ENCODE assay signal across 8 cellular contexts in the genomic region with DNA sequence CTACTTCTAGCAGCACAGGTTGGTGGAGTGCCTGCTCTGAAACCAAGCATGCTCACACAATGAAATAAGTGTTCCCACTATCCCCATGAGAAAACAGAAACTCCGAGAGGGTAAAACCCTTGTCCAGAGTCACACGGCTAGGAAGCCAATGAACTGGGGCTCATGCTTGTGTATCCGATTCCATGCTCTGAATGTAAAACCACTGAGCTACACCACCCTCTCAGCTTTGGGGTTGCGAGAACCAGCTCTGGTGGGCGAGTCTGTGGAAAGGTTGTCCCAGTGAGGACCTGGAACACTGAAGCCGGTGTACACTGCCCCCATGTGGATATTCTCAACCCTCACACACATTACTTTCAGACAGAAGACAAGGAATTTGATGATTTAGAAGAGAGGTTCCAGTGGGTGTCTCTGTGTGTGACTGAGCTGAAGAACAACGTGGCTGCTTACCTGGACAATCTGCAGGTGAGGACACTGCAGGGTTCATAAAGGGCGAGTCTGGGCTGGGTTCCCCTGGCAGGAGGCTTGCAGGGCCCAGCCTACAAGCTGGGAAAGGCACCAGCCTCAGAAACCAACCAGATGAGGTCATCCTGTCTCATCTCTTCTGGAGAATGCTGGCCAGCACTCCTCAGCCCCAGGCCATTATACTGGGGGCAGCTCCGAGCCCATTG. TPM values are rescaled to one million over a fixed set of nuclear protein-coding genes. Genes with fewer than 3 reads are reported as not detected.
A peak's percentile ranks its signal among the peaks of the same experiment; 100 is the strongest.
DNase-seq lines count a peak whose midpoint lies in the region; ATAC-seq, FAIRE-seq and TF ChIP-seq lines count a peak whose summit lies in the region.

No MANE protein-coding gene starts in this region.

- TF ChIP-seq EP300 in Ishikawa (IDR thresholded peaks at IDR 0.05; ENCODE audit: borderline replicate concordance) (no peak), H1 (IDR thresholded peaks at IDR 0.05; ENCODE audit: borderline replicate concordance in 1 of 2, low read depth in 2 of 2, low read length in 2 of 2) (no peak)

- TF ChIP-seq POLR2A in H1 (IDR thresholded peaks at IDR 0.05; ENCODE audit: control extremely low read depth in 1 of 2, low read depth in 2 of 2, low read length in 2 of 2) = no peak

- CTCF ChIA-PET in H1 (lab: Charles Lee; ENCODE audit: partially characterized antibody) = interaction anchor here (0.7 to 6.2 kb wide), 49 partner anchors 8 to 668 kb away, joined by 3 to 33 read pairs (median 4); partner anchors contain the start of genes ARHGEF37 and PCYOX1L

- H2BK12ac ChIP-seq in H1 (ENCODE audit: low read depth, low read length) = no peak overlapping the region
- H2BK12ac ChIP-seq in mesenchymal stem cell (ENCODE audit: low read length in 2 of 2) = peak overlapping the region in 1 of 2 experiments; percentile 18

- H2BK5ac ChIP-seq in H1 (ENCODE audit: low read depth, low read length) = no peak overlapping the region
- H2BK5ac ChIP-seq in mesenchymal stem cell (ENCODE audit: low read depth, low read length, poor library complexity, severe bottlenecking) = no peak overlapping the region

- no peak overlapping the region for H3K23ac ChIP-seq in H1 (ENCODE audit: insufficient read length)
- no peak overlapping the region for H3K23ac ChIP-seq in mesenchymal stem cell (ENCODE audit: low read length in 2 of 2)

- H3K23me2 ChIP-seq in H1 (ENCODE audit: low read depth, low read length) = no peaks in the 10 kb centered on the region

- no peak overlapping the region for H3K56ac ChIP-seq in H1 (replicated peaks; ENCODE audit: insufficient read length, low read depth, low read length)

- H3K36me3 ChIP-seq in H1 (ENCODE audit: control insufficient read depth in 2 of 4, insufficient read depth in 4 of 4, low read length in 3 of 4) = no peaks in the 10 kb centered on the region
- peaks cover 0 to 45% of the 10 kb centered on the region in 2 experiments for H3K36me3 ChIP-seq in mesenchymal stem cell (ENCODE audit: control insufficient read depth in 1 of 2, insufficient read depth in 2 of 2, low read depth in 1 of 2, low read length in 2 of 2)

- H2BK20ac ChIP-seq in H1 (ENCODE audit: low read length) = no peak overlapping the region

- H3K18ac ChIP-seq in H1 (ENCODE audit: extremely low read depth, low read length) = 0 out of 2 replicates have a peak overlapping the region, but pooled peaks have one; percentile 41
- no peak overlapping the region for H3K18ac ChIP-seq in mesenchymal stem cell (ENCODE audit: low read depth in 1 of 2, low read length in 2 of 2)

- DNase-seq in EH (ENCODE audit: low read depth) = peak; percentile 86
- peak; percentile 47 for DNase-seq in SKM-1 (lab: John Stamatoyannopoulos, UW; ENCODE audit: unreplicated experiment)
- DNase-seq in H1 (ENCODE audit: low read depth in 1 of 2, low spot score in 2 of 2) = peak in 1 of 2 experiments; percentile 56
- DNase-seq in mesenchymal stem cell = peak; percentile 82
- no peak for DNase-seq in NCI-H128 (lab: John Stamatoyannopoulos, UW; ENCODE audit: unreplicated experiment)

- H3K4ac ChIP-seq in H1 (replicated peaks; ENCODE audit: insufficient read length, low read depth, low read length) (no peak overlapping the region), mesenchymal stem cell (ENCODE audit: low read depth in 1 of 2, low read length in 2 of 2) (no peak overlapping the region)

- H3K9me3 ChIP-seq in H1 (ENCODE audit: insufficient read depth in 2 of 2, low read depth in 1 of 2, low read length in 1 of 2) = no peaks in the 10 kb centered on the region
- H3K9me3 ChIP-seq in mesenchymal stem cell (ENCODE audit: control insufficient read depth, low read length) = no peaks in the 10 kb centered on the region

- H4K8ac ChIP-seq in H1 (ENCODE audit: extremely low read depth, insufficient read depth, low read length) = no peak overlapping the region
- no peak overlapping the region for H4K8ac ChIP-seq in mesenchymal stem cell (ENCODE audit: low read length)

- TF ChIP-seq CTCF in H1 (IDR thresholded peaks at IDR 0.05; ENCODE audit: control extremely low read depth in 1 of 3, insufficient read depth in 1 of 3, low read depth in 1 of 3, low read length in 3 of 3) = peak; percentile 50 to 83 (median 72)

- WGBS in H1 (ENCODE audit: extremely low coverage in 1 of 2, insufficient coverage in 1 of 2, insufficient read length in 1 of 2, insufficient replicate concordance in 2 of 2, low coverage in 1 of 2, low lambda C conversion rate in 2 of 2, missing lambda C conversion rate in 1 of 2), 2 experiments = 49% methylated on average over 9 of the region's 9 CpGs; no CpG with 5 or more reads in 1 of the 2 experiments
- 40% methylated on average over 7 of the region's 9 CpGs for WGBS in mesenchymal stem cell

- H3K27ac ChIP-seq in H1 (ENCODE audit: low read depth, low read length) (no peak overlapping the region), mesenchymal stem cell (ENCODE audit: low read length, poor library complexity, severe bottlenecking) (peak overlapping the region; percentile 48)

- H2AFZ ChIP-seq in H1 (ENCODE audit: low read length) = peak overlapping the region; percentile 93
- H2AFZ ChIP-seq in mesenchymal stem cell (ENCODE audit: low read depth, low read length) = no peak overlapping the region

- H3K4me2 ChIP-seq in H1 (ENCODE audit: insufficient read depth in 1 of 2, low read depth in 2 of 2, low read length in 2 of 2) (no peak overlapping the region), mesenchymal stem cell (ENCODE audit: low read length, poor library complexity, severe bottlenecking) (no peak overlapping the region)

- H2BK120ac ChIP-seq in H1 (replicated peaks; ENCODE audit: low read depth, low read length) = no peak overlapping the region
- no peak overlapping the region for H2BK120ac ChIP-seq in mesenchymal stem cell (ENCODE audit: low read depth, low read length)

- no peak overlapping the region for H3K4me3 ChIP-seq in H1 (ENCODE audit: extremely low read depth in 1 of 4, insufficient read depth in 2 of 4, low read depth in 3 of 4, low read length in 4 of 4)
- no peak overlapping the region for H3K4me3 ChIP-seq in mesenchymal stem cell (ENCODE audit: insufficient read depth in 1 of 2, low read depth in 1 of 2, low read length in 2 of 2)

- POLR2A ChIA-PET in H1 (lab: Charles Lee; ENCODE audit: partially characterized antibody) = interaction anchor here (0.6 to 1.0 kb wide), 3 partner anchors 8 to 126 kb away, joined by 3 to 4 read pairs (median 4); no protein-coding TSS in a partner anchor

- H3K27me3 ChIP-seq in H1 (replicated peaks in 1 of 4; ENCODE audit: control insufficient read depth in 3 of 4, extremely low read depth in 1 of 4, insufficient read depth in 3 of 4, low read length in 3 of 4) (no peaks in the 10 kb centered on the region), mesenchymal stem cell (ENCODE audit: control insufficient read depth in 1 of 2, insufficient read depth in 1 of 2, low read length in 2 of 2) (peaks cover 0 to 9% of the 10 kb centered on the region in 2 experiments)

- TF ChIP-seq RAD21 in Ishikawa (IDR thresholded peaks at IDR 0.05; ENCODE audit: low read depth) (peak; percentile 92), H1 (IDR thresholded peaks at IDR 0.05 in 1 of 2, conservative IDR thresholded peaks at IDR 0.05 in 1 of 2; ENCODE audit: low read depth in 2 of 2, low read length in 2 of 2) (peak; percentile 80 to 90)

- H3K4me1 ChIP-seq in H1 (replicated peaks in 1 of 4; ENCODE audit: control insufficient read depth in 3 of 4, insufficient read depth in 4 of 4, low read length in 3 of 4) = peaks cover 0 to 3% (median 0%) of the 10 kb centered on the region in 4 experiments; a peak in 1 of 7 replicates
- H3K4me1 ChIP-seq in mesenchymal stem cell (ENCODE audit: control insufficient read depth, insufficient read depth, low read depth, low read length) = peaks cover 11% of the 10 kb centered on the region

- H2AK5ac ChIP-seq in H1 (ENCODE audit: low read depth, low read length) = no peak overlapping the region
- no peak overlapping the region for H2AK5ac ChIP-seq in mesenchymal stem cell (ENCODE audit: low read length, severe bottlenecking)

- H2BK15ac ChIP-seq in H1 (ENCODE audit: low read length) (peak overlapping the region; percentile 82; the same call in 1 of the 2 replicates), mesenchymal stem cell (ENCODE audit: low read depth, poor library complexity, severe bottlenecking) (no peak overlapping the region)

- no peak overlapping the region for H4K91ac ChIP-seq in H1 (replicated peaks; ENCODE audit: insufficient read length, low read length)
- H4K91ac ChIP-seq in mesenchymal stem cell (ENCODE audit: low read length) = no peak overlapping the region

- H3K14ac ChIP-seq in H1 (ENCODE audit: insufficient read length) (no peak overlapping the region), mesenchymal stem cell (ENCODE audit: low read length in 2 of 2) (no peak overlapping the region)

- H3K79me2 ChIP-seq in H1 (ENCODE audit: control insufficient read depth in 1 of 2, insufficient read depth in 2 of 2, low read length in 2 of 2) = no peaks in the 10 kb centered on the region

- H3K9ac ChIP-seq in H1 (replicated peaks in 1 of 4; ENCODE audit: extremely low read depth in 1 of 4, low read depth in 3 of 4, low read length in 3 of 4) = no peak overlapping the region
- no peak overlapping the region for H3K9ac ChIP-seq in mesenchymal stem cell (ENCODE audit: low read length)

- FAIRE-seq in H1 (lab: Jason Lieb, UNC) = peak; percentile 85

- no peaks in the 10 kb centered on the region; the same call in 1 of the 2 replicates for H3K79me1 ChIP-seq in H1 (ENCODE audit: low read depth, low read length)
- H3K79me1 ChIP-seq in mesenchymal stem cell (replicated peaks; ENCODE audit: low read length, poor library complexity, severe bottlenecking) = no peaks in the 10 kb centered on the region

- H4K20me1 ChIP-seq in H1 (replicated peaks in 1 of 2; ENCODE audit: control insufficient read depth in 1 of 2, insufficient read depth in 2 of 2, low read length in 2 of 2) = no peaks in the 10 kb centered on the region

- H4K5ac ChIP-seq in H1 (ENCODE audit: insufficient read length, low read depth, low read length) = no peak overlapping the region

- ATAC-seq in GM19463 (IDR thresholded peaks at IDR 0.05; ENCODE audit: unreplicated experiment) (peak; percentile 36), HG02763 (IDR thresholded peaks at IDR 0.05; ENCODE audit: unreplicated experiment) (no peak)

TF ChIP-seq in Ishikawa, 13 proteins besides CTCF, POLR2A, EP300 and RAD21 (continues in another document):
- TF ChIP-seq CEBPB (IDR thresholded peaks at IDR 0.05) (no peak), EGR1 (IDR thresholded peaks at IDR 0.05) (no peak)

TF ChIP-seq in H1, 55 proteins besides CTCF, POLR2A, EP300 and RAD21 (continues in another document):
- no peak for TF ChIP-seq SP2 (IDR thresholded peaks at IDR 0.05; ENCODE audit: low read length)

RNA-seq across cellular contexts. Expression of gene ARHGEF37, which starts 37.4 kb away (rescaled TPM):
- total RNA-seq in H1 (2021; fragmentation: NEBNext Ultra II Directional; extraction: Animal tissue kit (Norgen Biotek cat#: 25700)) = 0.48 and 1.8 TPM in 2 replicates
- 0.16 and 0.21 TPM in 2 replicates for polyA plus RNA-seq in H1 (2011; rRNA removed)
- polyA plus RNA-seq in H1 (2011; cell fraction: cytosol; rRNA removed) = 0.27 TPM
- 0.43 TPM for polyA plus RNA-seq in H1 (2011; cell fraction: nucleus; rRNA removed)
- 0.17 to 0.35 TPM (median 0.32 TPM) in 4 replicates for polyA plus RNA-seq in H1 (2012, experiment 1 of 2)
- 0.13 TPM for polyA plus RNA-seq in H1 (2012, experiment 2 of 2)
- 0.20 TPM for polyA plus RNA-seq in H1 (2013, experiment 1 of 2)
- polyA plus RNA-seq in H1 (2013, experiment 2 of 2) = 0.15 TPM
- polyA minus RNA-seq in H1 (2011; rRNA and poly(A)+ RNA removed) = 0.35 and 2.3 TPM in 2 replicates
- polyA minus RNA-seq in H1 (2011; cell fraction: cytosol; rRNA and poly(A)+ RNA removed) = not detected
- not detected for polyA minus RNA-seq in H1 (2011; cell fraction: nucleus; rRNA and poly(A)+ RNA removed)
- 0.48 TPM for polyA plus RNA-seq in mesenchymal stem cell (2013, experiment 1 of 2)
- 0.42 TPM for polyA plus RNA-seq in mesenchymal stem cell (2013, experiment 2 of 2)
